Comparison of ENCODE assay signal across 27 cellular contexts in the genomic region with DNA sequence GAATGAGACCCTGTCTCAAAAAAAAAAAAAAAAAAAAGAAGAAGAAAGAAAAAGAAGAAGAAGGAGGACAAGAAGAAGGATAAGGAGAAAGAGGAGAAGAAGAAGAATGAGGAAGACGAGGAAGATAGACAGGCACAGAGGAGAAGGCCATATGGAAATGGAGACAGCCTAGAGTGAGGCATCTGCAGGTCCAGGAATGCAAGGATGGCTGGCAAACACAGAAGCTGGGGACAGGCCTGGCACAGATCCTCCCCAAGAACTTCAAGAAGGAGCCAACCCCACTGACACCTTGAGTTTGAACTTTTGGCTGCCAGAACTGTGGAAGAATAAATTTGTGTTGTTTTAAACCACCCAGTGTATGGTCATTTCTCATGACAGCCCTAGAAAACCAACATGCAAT.
"Had no signal": no experiment of that assay in that cellular context is flagged by ENCODE, and none has a peak within 500 bp of the region (broad histone marks: within the 10 kb centered on the region; RNA-seq: fewer than 3 reads in every experiment).

No MANE protein-coding gene starts in this region.

- DNase-seq: dermis blood vessel endothelial cell; dorsolateral prefrontal cortex; effector CD4-positive, alpha-beta T cell; effector memory CD8-positive, alpha-beta T cell; endodermal cell; erythroblast; esophagus squamous epithelium; foreskin fibroblast; foreskin melanocyte; gastrocnemius medialis; glutamatergic neuron; head of caudate nucleus; heart right ventricle; hippocampal formation; left cardiac atrium; left lung; left ventricle myocardium superior; lower lobe of right lung; mesenchymal stem cell; mucosa of descending colon had no signal

- H3K36me3 ChIP-seq: esophagus squamous epithelium, gastrocnemius medialis, heart right ventricle, left lung, lower lobe of right lung had no signal

- ATAC-seq: mucosa of descending colon had no signal

- H3K27ac ChIP-seq: coronary artery, epithelial cell of prostate, esophagus squamous epithelium, gastrocnemius medialis, heart right ventricle, left lung, lower lobe of right lung had no signal

- H3K27me3 Mint-ChIP-seq: effector memory CD8-positive, alpha-beta T cell had no signal

- H3K27ac Mint-ChIP-seq: effector memory CD8-positive, alpha-beta T cell; endodermal cell; mesothelial cell of epicardium had no signal

- H3K36me3 Mint-ChIP-seq: mesothelial cell of epicardium had no signal

- H3K4me3 ChIP-seq: coronary artery, dorsolateral prefrontal cortex, esophagus squamous epithelium, gastrocnemius medialis, heart right ventricle, left lung, lower lobe of right lung, mucosa of descending colon had no signal

- H3K4me3 Mint-ChIP-seq: effector memory CD8-positive, alpha-beta T cell; endodermal cell; mesothelial cell of epicardium had no signal

- FAIRE-seq: colon, endometrium, islet of Langerhans, keratinocyte had no signal

- H3K27me3 ChIP-seq: dorsolateral prefrontal cortex, esophagus squamous epithelium, gastrocnemius medialis, heart right ventricle, left lung had no signal

- H3K9me3 ChIP-seq: esophagus squamous epithelium, gastrocnemius medialis, left lung, lower lobe of right lung, mucosa of descending colon had no signal
